17 cellular contexts compared by ENCODE assay signal in the genomic region with DNA sequence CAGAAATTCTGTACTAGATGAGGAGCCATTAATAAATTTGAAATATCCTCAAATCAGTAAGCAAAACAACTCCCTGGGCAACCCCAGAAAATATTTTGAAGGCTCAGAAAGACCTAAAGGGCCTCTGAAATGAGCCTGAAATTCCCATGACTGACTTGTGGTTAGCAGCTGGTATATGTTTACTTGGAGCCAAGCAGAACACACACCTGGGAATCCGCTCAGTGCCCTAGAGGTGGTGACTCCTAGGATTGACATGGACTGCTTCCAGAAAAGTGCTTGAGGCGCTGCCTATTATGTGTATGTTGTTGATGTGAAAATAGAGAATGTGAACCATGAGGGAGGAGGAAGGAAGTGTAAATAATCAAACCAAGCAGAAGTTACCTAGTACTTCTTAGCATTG. TPM values are rescaled to one million over a fixed set of nuclear protein-coding genes. Genes with fewer than 3 reads are reported as not detected.
DNase-seq lines count a peak whose midpoint lies in the region; ATAC-seq and TF ChIP-seq lines count a peak whose summit lies in the region.
"Had no signal": no experiment of that assay in that cellular context is flagged by ENCODE, and none has a peak within 500 bp of the region (broad histone marks: within the 10 kb centered on the region; RNA-seq: fewer than 3 reads in every experiment).

No MANE protein-coding gene starts in this region.

- H2AK5ac ChIP-seq in H9 (ENCODE audit: insufficient read length, low read length), result no peak overlapping the region

- H3T11ph ChIP-seq in H9 (ENCODE audit: low read length), result no peak overlapping the region

- H2AFZ ChIP-seq in mammary epithelial cell (ENCODE audit: low read depth, low read length) (no peak overlapping the region), smooth muscle cell (ENCODE audit: low read depth) (no peak overlapping the region), H9 (ENCODE audit: low read length) (no peak overlapping the region)

- H3K4me3 ChIP-seq in mammary epithelial cell (replicated peaks in 1 of 3; ENCODE audit: insufficient read depth in 1 of 3, low read depth in 2 of 3, low read length in 3 of 3) (no peak overlapping the region), smooth muscle cell (no peak overlapping the region)
- H3K4me3 ChIP-seq: esophagus squamous epithelium, uterus had no signal

- no peak for ATAC-seq in GM21717 (IDR thresholded peaks at IDR 0.05; ENCODE audit: unreplicated experiment)

- peak; percentile 11 to 58 for DNase-seq in NCI-H2081 (lab: John Stamatoyannopoulos, UW)
- no peak for DNase-seq in NCI-H2081 treated with DMSO at 0.1 percent for 48 hours (lab: John Stamatoyannopoulos, UW)
- DNase-seq in NCI-H460 (ENCODE audit: extremely low read depth, low read depth), result peak; percentile 80
- peak; percentile 92 for DNase-seq in mammary epithelial cell
- no peak for DNase-seq in smooth muscle cell (lab: John Stamatoyannopoulos, UW; ENCODE audit: unreplicated experiment)
- DNase-seq in H9, result no peak
- DNase-seq in activated CD4-positive, alpha-beta T cell treated with anti-CD3 and anti-CD28 coated beads for 1 hour, result no peak
- DNase-seq: activated CD8-positive, alpha-beta memory T cell treated with anti-CD3 and anti-CD28 coated beads, Interleukin-2, amount 50 U/mL, for 4 hours; activated naive CD8-positive, alpha-beta T cell treated with anti-CD3 and anti-CD28 coated beads for 36 hours; Calu3; cerebellar nuclear complex; esophagus squamous epithelium; GOT3; NCI-H1048; stimulated activated CD4-positive, alpha-beta T cell treated with anti-CD3 and anti-CD28 coated beads, Interleukin-15, amount 100 ng/mL, for 24 hours; uterus had no signal

- no peaks in the 10 kb centered on the region for H3K9me3 ChIP-seq in mammary epithelial cell (replicated peaks; ENCODE audit: insufficient read depth, low read length)
- H3K9me3 ChIP-seq in smooth muscle cell (replicated peaks; ENCODE audit: low read depth), result no peaks in the 10 kb centered on the region
- no peaks in the 10 kb centered on the region for H3K9me3 ChIP-seq in H9 (ENCODE audit: control insufficient read depth, low read depth, low read length)
- H3K9me3 ChIP-seq: esophagus squamous epithelium, uterus had no signal

- H3K27ac ChIP-seq in mammary epithelial cell (ENCODE audit: insufficient read depth, low read depth, low read length), result peak overlapping the region; percentile 12
- peak overlapping the region; percentile 85 for H3K27ac ChIP-seq in smooth muscle cell (ENCODE audit: low read depth)
- H3K27ac ChIP-seq in H9 (ENCODE audit: insufficient read length, low read depth, low read length), result no peak overlapping the region
- H3K27ac ChIP-seq: esophagus squamous epithelium, uterus had no signal

- CTCF ChIA-PET in mammary epithelial cell (lab: Charles Lee; ENCODE audit: low non-redundant PET), result no interaction called here

- no peak overlapping the region for H2BK20ac ChIP-seq in H9 (ENCODE audit: low read depth, low read length, poor library complexity, severe bottlenecking)

- H4K8ac ChIP-seq in H9 (replicated peaks; ENCODE audit: insufficient read length, low read depth, low read length), result no peak overlapping the region

- no peak overlapping the region for H3K56ac ChIP-seq in H9 (ENCODE audit: insufficient read length, low read depth, low read length)

- H4K91ac ChIP-seq in H9 (ENCODE audit: insufficient read length, low read depth, low read length), result no peak overlapping the region

- H3K4me1 Mint-ChIP-seq in H9, result peaks cover 8 to 12% of the 10 kb centered on the region in 2 experiments
- H3K4me1 Mint-ChIP-seq: activated naive CD8-positive, alpha-beta T cell treated with anti-CD3 and anti-CD28 coated beads for 36 hours had no signal

- no peak overlapping the region for H3K27ac Mint-ChIP-seq in H9
- H3K27ac Mint-ChIP-seq: activated naive CD8-positive, alpha-beta T cell treated with anti-CD3 and anti-CD28 coated beads for 36 hours had no signal

- H3K79me2 ChIP-seq in mammary epithelial cell (ENCODE audit: insufficient read depth, low read length) (no peaks in the 10 kb centered on the region), smooth muscle cell (ENCODE audit: low read depth) (no peaks in the 10 kb centered on the region), H9 (ENCODE audit: insufficient read depth, low read length) (no peaks in the 10 kb centered on the region)

- peaks cover 3% of the 10 kb centered on the region for H3F3A ChIP-seq in smooth muscle cell (ENCODE audit: low read depth)

- intact Hi-C loops in mammary epithelial cell (cut with micrococcal nuclease), result loop anchor here (2.0 kb wide), 1 partner anchor 15 kb away; a partner anchor contains a TSS

- no peak overlapping the region for H3K4ac ChIP-seq in H9 (ENCODE audit: low read depth, low read length)

- H3K27me3 Mint-ChIP-seq in H9 (ENCODE audit: low read depth), result no peaks in the 10 kb centered on the region; the same call in 1 of the 2 replicates
- H3K27me3 Mint-ChIP-seq: activated naive CD8-positive, alpha-beta T cell treated with anti-CD3 and anti-CD28 coated beads for 36 hours had no signal

- H2BK12ac ChIP-seq in H9 (ENCODE audit: insufficient read length, low read depth, low read length), result no peak overlapping the region

- no peaks in the 10 kb centered on the region for H3K23me2 ChIP-seq in H9 (ENCODE audit: insufficient read length, low read depth, low read length, poor library complexity, severe bottlenecking)

- no peaks in the 10 kb centered on the region for H3K9me3 Mint-ChIP-seq in H9
- H3K9me3 Mint-ChIP-seq: activated naive CD8-positive, alpha-beta T cell treated with anti-CD3 and anti-CD28 coated beads for 36 hours had no signal

- no peak overlapping the region for H3K23ac ChIP-seq in H9 (ENCODE audit: insufficient read length, low read depth, low read length)

- dilution Hi-C loops in mammary epithelial cell (cut with HindIII; ENCODE audit: low sequenced_read_pairs), result no loop called here

- no peak overlapping the region for H3K4me3 Mint-ChIP-seq in H9
- H3K4me3 Mint-ChIP-seq: activated naive CD8-positive, alpha-beta T cell treated with anti-CD3 and anti-CD28 coated beads for 36 hours had no signal

- H4K20me1 ChIP-seq in mammary epithelial cell (ENCODE audit: insufficient read depth, low read length) (no peaks in the 10 kb centered on the region), smooth muscle cell (ENCODE audit: low read depth) (no peaks in the 10 kb centered on the region), H9 (ENCODE audit: control insufficient read depth, insufficient read depth, insufficient read length) (no peaks in the 10 kb centered on the region)

- H3K27me3 ChIP-seq in mammary epithelial cell (ENCODE audit: insufficient read depth, low read length) (no peaks in the 10 kb centered on the region), smooth muscle cell (ENCODE audit: low read depth) (no peaks in the 10 kb centered on the region), H9 (ENCODE audit: insufficient read depth, low read length) (no peaks in the 10 kb centered on the region)
- H3K27me3 ChIP-seq: esophagus squamous epithelium, uterus had no signal

- H2BK120ac ChIP-seq in H9 (ENCODE audit: low read depth, low read length, poor library complexity, severe bottlenecking), result no peak overlapping the region

- no peak overlapping the region for H3K4me2 ChIP-seq in mammary epithelial cell (ENCODE audit: insufficient read depth, low read depth, low read length)
- no peak overlapping the region for H3K4me2 ChIP-seq in smooth muscle cell
- H3K4me2 ChIP-seq in H9 (ENCODE audit: insufficient read depth, insufficient read length, low read length), result no peak overlapping the region

- H3K36me3 Mint-ChIP-seq in H9 (ENCODE audit: insufficient read depth in 1 of 3, low read depth in 3 of 3), result peaks cover 0 to 2% (median 0%) of the 10 kb centered on the region in 3 experiments; a peak in 2 of 7 replicates

- H3K9ac ChIP-seq in mammary epithelial cell (ENCODE audit: insufficient read depth, low read length) (no peak overlapping the region), smooth muscle cell (ENCODE audit: low read depth) (peak overlapping the region; percentile 74), H9 (ENCODE audit: extremely low read depth, insufficient read length, low read length) (no peak overlapping the region)

- BruUV-seq in mammary epithelial cell (replicated peaks; lab: Mats Ljungman, UMichigan), result no TSS peak

- H3K14ac ChIP-seq in H9 (ENCODE audit: insufficient read depth, low read length), result no peak overlapping the region

- H3K79me1 ChIP-seq in H9 (ENCODE audit: insufficient read depth, low read depth, low read length, poor library complexity, severe bottlenecking), result no peaks in the 10 kb centered on the region

- H3K36me3 ChIP-seq in mammary epithelial cell (ENCODE audit: insufficient read depth, low read length) (no peaks in the 10 kb centered on the region), smooth muscle cell (ENCODE audit: low read depth) (no peaks in the 10 kb centered on the region)
- H3K36me3 ChIP-seq: uterus had no signal

- WGBS in mammary epithelial cell (ENCODE audit: low coverage, missing lambda C conversion rate), result 54% methylated on average over 2 of the region's 2 CpGs
- 84% methylated on average over 2 of the region's 2 CpGs for WGBS in smooth muscle cell (ENCODE audit: low lambda C conversion rate)
- WGBS in H9 (ENCODE audit: extremely low coverage, insufficient read length, low lambda C conversion rate), result no CpG with 5 or more reads among the region's 2 CpGs

- H2BK5ac ChIP-seq in H9 (ENCODE audit: insufficient read length, low read length), result no peak overlapping the region

- H4K5ac ChIP-seq in H9 (ENCODE audit: insufficient read length, low read depth, low read length), result no peak overlapping the region

- TF ChIP-seq CTCF in mammary epithelial cell (conservative IDR thresholded peaks at IDR 0.05 in 1 of 2, IDR thresholded peaks at IDR 0.05 in 1 of 2; ENCODE audit: extremely low read depth in 1 of 2, insufficient read depth in 1 of 2, low read depth in 1 of 2, low read length in 2 of 2) (no peak), smooth muscle cell (IDR thresholded peaks at IDR 0.05; ENCODE audit: borderline replicate concordance, insufficient read depth, poor library complexity, severe bottlenecking) (no peak), H9 (conservative IDR thresholded peaks at IDR 0.05) (no peak)

- no peak overlapping the region for H3K18ac ChIP-seq in H9 (ENCODE audit: insufficient read length, low read depth, low read length)

- H2BK15ac ChIP-seq in H9 (ENCODE audit: low read depth, low read length), result no peak overlapping the region

- H3K4me1 ChIP-seq in mammary epithelial cell (ENCODE audit: insufficient read depth, low read length) (peaks cover 3% of the 10 kb centered on the region), smooth muscle cell (ENCODE audit: low read depth) (no peaks in the 10 kb centered on the region), H9 (ENCODE audit: insufficient read depth, low read length) (no peaks in the 10 kb centered on the region)
- H3K4me1 ChIP-seq: uterus had no signal

- in situ Hi-C loops in mammary epithelial cell (cut with MboI; ENCODE audit: low sequenced_read_pairs in 2 of 2), result no loop called here

RNA-seq across cellular contexts. Expression of a gene that starts 14.7 kb away (rescaled TPM):
- 410 and 434 TPM in 2 replicates for total RNA-seq in NCI-H460 (2014; rRNA removed; shearing (Covaris generic))
- 96.1 and 146 TPM in 2 replicates for polyA plus RNA-seq in NCI-H460 (2014; cell fraction: nucleus; rRNA removed)
- total RNA-seq in mammary epithelial cell (10 to 100 TPM; 18.2 to 32.3 TPM), smooth muscle cell (22.8 and 25.2 TPM in 2 replicates), H9 (2021) (12.0 TPM in 2 replicates)
- polyA plus RNA-seq in mammary epithelial cell (12.6 TPM), smooth muscle cell (14.2 and 18.3 TPM in 2 replicates)
- 10.6 TPM for polyA minus RNA-seq in mammary epithelial cell

Comparison
In these comparisons a context has a peak if more than half of its experiments do, and no peak if none do; other contexts are left out.
1. DNase-seq: peak in NCI-H2081 (2 of 2), NCI-H460 (single experiment) and mammary epithelial cell (single experiment); none in NCI-H2081 treated with DMSO at 0.1 percent for 48 hours (single experiment), smooth muscle cell (single experiment), H9 (single experiment) and activated CD4-positive, alpha-beta T cell treated with anti-CD3 and anti-CD28 coated beads for 1 hour (single experiment).
2. RNA of a gene that starts 14.7 kb away (total RNA-seq): 410 to 434 TPM in NCI-H460; 18.2 to 32.3 TPM in mammary epithelial cell, 22.8 to 25.2 TPM in smooth muscle cell and 12.0 TPM in H9; every median in the first group is over 10 times any median in the second.